In genomic region chr12:66188584-66189475, GRCh38 we compare ENCODE assay signal across 8 cellular contexts. TPM values are rescaled to one million over a fixed set of nuclear protein-coding genes. Genes with fewer than 3 reads are reported as not detected.
DNase-seq lines count a peak whose midpoint lies in the region; ATAC-seq and TF ChIP-seq lines count a peak whose summit lies in the region.

TSS of gene IRAK3 (plus strand) at chr12:66189214. CDS start at chr12:66189300, 86 bp downstream.

- peaks cover 78% of the 10 kb centered on the region for H3K27me3 Mint-ChIP-seq in activated naive CD8-positive, alpha-beta T cell treated with anti-CD3 and anti-CD28 coated beads for 36 hours
- H3K27me3 Mint-ChIP-seq in progenitor cell of endocrine pancreas: peaks cover 72% of the 10 kb centered on the region

- TF ChIP-seq CTCF in progenitor cell of endocrine pancreas (IDR thresholded peaks at IDR 0.05; ENCODE audit: unreplicated experiment): no peak

- H3K27ac Mint-ChIP-seq in activated naive CD8-positive, alpha-beta T cell treated with anti-CD3 and anti-CD28 coated beads for 36 hours: no peak within 1 kb of the TSS
- H3K27ac Mint-ChIP-seq in progenitor cell of endocrine pancreas: no peak within 1 kb of the TSS

- peaks cover 2% of the 10 kb centered on the region for H3K4me1 Mint-ChIP-seq in activated naive CD8-positive, alpha-beta T cell treated with anti-CD3 and anti-CD28 coated beads for 36 hours
- peaks cover 1% of the 10 kb centered on the region for H3K4me1 Mint-ChIP-seq in progenitor cell of endocrine pancreas (ENCODE audit: low read depth)

- DNase-seq in NCI-H748 (lab: John Stamatoyannopoulos, UW; ENCODE audit: unreplicated experiment) (peak; percentile 64), NCI-H748 treated with DMSO at 0.1 percent for 48 hours (lab: John Stamatoyannopoulos, UW) (no peak), NCI-H69 (lab: John Stamatoyannopoulos, UW) (peak; percentile 46), left cardiac atrium (peak; percentile 95), progenitor cell of endocrine pancreas (ENCODE audit: low spot score, unreplicated experiment) (peak; percentile 30), NK-92 (lab: John Stamatoyannopoulos, UW; ENCODE audit: unreplicated experiment) (no peak)
- peak; percentile 36 for DNase-seq in activated naive CD8-positive, alpha-beta T cell treated with anti-CD3 and anti-CD28 coated beads for 36 hours

- ATAC-seq in HG02642 (IDR thresholded peaks at IDR 0.05; ENCODE audit: poor library complexity, unreplicated experiment) (peak; percentile 74), left cardiac atrium (peak; percentile 92 to 94)

- peak within 1 kb of the TSS; percentile 40 for H3K4me3 Mint-ChIP-seq in activated naive CD8-positive, alpha-beta T cell treated with anti-CD3 and anti-CD28 coated beads for 36 hours
- H3K4me3 Mint-ChIP-seq in progenitor cell of endocrine pancreas (ENCODE audit: low read depth): peak within 1 kb of the TSS; percentile 54

- H3K36me3 Mint-ChIP-seq in activated naive CD8-positive, alpha-beta T cell treated with anti-CD3 and anti-CD28 coated beads for 36 hours: no peaks in the 10 kb centered on the region
- H3K36me3 Mint-ChIP-seq in progenitor cell of endocrine pancreas (ENCODE audit: insufficient read depth): peaks cover 2% of the 10 kb centered on the region

- peaks cover 5% of the 10 kb centered on the region for H3K9me3 Mint-ChIP-seq in activated naive CD8-positive, alpha-beta T cell treated with anti-CD3 and anti-CD28 coated beads for 36 hours
- H3K9me3 Mint-ChIP-seq in progenitor cell of endocrine pancreas (ENCODE audit: low read depth): peaks cover 5% of the 10 kb centered on the region

- intact Hi-C loops in left cardiac atrium (cut with DNase I): no loop called here

RNA-seq across cellular contexts. Expression of gene IRAK3, which starts in this region (rescaled TPM):
- under 1 TPM; 0.30 to 0.33 TPM for total RNA-seq in activated naive CD8-positive, alpha-beta T cell treated with anti-CD3 and anti-CD28 coated beads for 36 hours
- 10 to 100 TPM; 11.9 to 16.7 TPM for total RNA-seq in left cardiac atrium
- total RNA-seq in progenitor cell of endocrine pancreas: 0.02 TPM in 1 of 2 replicates, not detected in the other

Comparison
In these comparisons a context has a peak if more than half of its experiments do, and no peak if none do; other contexts are left out.
1. RNA of gene IRAK3 (total RNA-seq): 11.9 to 16.7 TPM in left cardiac atrium; 0.30 to 0.33 TPM in activated naive CD8-positive, alpha-beta T cell treated with anti-CD3 and anti-CD28 coated beads for 36 hours and 0.02 TPM in progenitor cell of endocrine pancreas; every median in the first group is over 4 times any median in the second.
2. DNase-seq: peak in NCI-H748 (single experiment), NCI-H69 (single experiment) and left cardiac atrium (single experiment); none in NCI-H748 treated with DMSO at 0.1 percent for 48 hours (single experiment) and NK-92 (single experiment).
3. Peak in DNase-seq in activated naive CD8-positive, alpha-beta T cell treated with anti-CD3 and anti-CD28 coated beads for 36 hours; RNA of the gene not detected or under 1 TPM.
4. Peak in DNase-seq in progenitor cell of endocrine pancreas; RNA of the gene not detected or under 1 TPM.